In genomic region chr9:137878146-137878941, GRCh38 we compare ENCODE assay signal across 9 cellular contexts. TPM values are rescaled to one million over a fixed set of nuclear protein-coding genes. Genes with fewer than 3 reads are reported as not detected.
DNase-seq lines count a peak whose midpoint lies in the region; ATAC-seq, FAIRE-seq and TF ChIP-seq lines count a peak whose summit lies in the region.
"Had no signal": no experiment of that assay in that cellular context is flagged by ENCODE, and none has a peak within 500 bp of the region (broad histone marks: within the 10 kb centered on the region; RNA-seq: fewer than 3 reads in every experiment).

No MANE protein-coding gene starts in this region.

- no peak overlapping the region for H3K27ac ChIP-seq in neural cell (ENCODE audit: low read length)

- H3K4me3 Mint-ChIP-seq in T-cell: no peak overlapping the region

- peaks cover 2 to 4% (median 3%) of the 10 kb centered on the region in 3 donors for H3K4me1 Mint-ChIP-seq in T-cell

- no peaks in the 10 kb centered on the region for H4K20me1 ChIP-seq in neural cell (ENCODE audit: insufficient read depth)

- no peaks in the 10 kb centered on the region for H3K9me3 Mint-ChIP-seq in T-cell

- peak overlapping the region; percentile 34 for H3K9ac ChIP-seq in neural cell (ENCODE audit: low read length)

- no peaks in the 10 kb centered on the region for H3K36me3 Mint-ChIP-seq in T-cell

- DNase-seq in DMS53 (lab: John Stamatoyannopoulos, UW) (peak; percentile 72), DMS53 treated with DMSO at 0.1 percent for 48 hours (lab: John Stamatoyannopoulos, UW; ENCODE audit: unreplicated experiment) (no peak), T-cell (peak in 17 of 34 experiments; percentile 2 to 26 (median 12)), erythroblast (lab: John Stamatoyannopoulos, UW) (peak; percentile 46 to 49), RCC 7860 (ENCODE audit: low spot score) (no peak), pons (ENCODE audit: low spot score) (no peak)

- H3K36me3 ChIP-seq in neural cell (ENCODE audit: insufficient read depth, low read length): no peaks in the 10 kb centered on the region

- no peak overlapping the region for H3K4me2 ChIP-seq in neural cell (ENCODE audit: low read length)

- H3K9me3 ChIP-seq in neural cell (ENCODE audit: low read length): no peaks in the 10 kb centered on the region

- peak; percentile 46 to 63 (median 48) for ATAC-seq in T-cell (replicated peaks in 1 of 4)
- no peak for ATAC-seq in HG03521 (IDR thresholded peaks at IDR 0.05; ENCODE audit: unreplicated experiment)

- no peak for FAIRE-seq in RCC 7860 (lab: Jason Lieb, UNC)
- FAIRE-seq: islet of Langerhans had no signal

- peak; percentile 25 for TF ChIP-seq RAD21 in neural cell (conservative IDR thresholded peaks at IDR 0.05)

- no peaks in the 10 kb centered on the region for H3K79me2 ChIP-seq in neural cell (replicated peaks; ENCODE audit: insufficient read depth, low read length)

- H3K9me2 ChIP-seq in neural cell (ENCODE audit: insufficient read depth, low read length): no peaks in the 10 kb centered on the region

- TF ChIP-seq POLR2A in erythroblast (IDR thresholded peaks at IDR 0.05; ENCODE audit: low read length): no peak

- peaks cover 38 to 49% of the 10 kb centered on the region in 2 donors for H3K27me3 Mint-ChIP-seq in T-cell

- POLR2A ChIA-PET in T-cell (lab: Charles Lee): no interaction called here

- no peak for TF ChIP-seq EP300 in neural cell (conservative IDR thresholded peaks at IDR 0.05; ENCODE audit: poor library complexity, severe bottlenecking)

- H3K4me3 ChIP-seq in neural cell (ENCODE audit: low read length): peak overlapping the region; percentile 69

- CTCF ChIA-PET in T-cell (lab: Charles Lee): no interaction called here

- no peak overlapping the region for H3K27ac Mint-ChIP-seq in T-cell

- no peaks in the 10 kb centered on the region for H3K27me3 ChIP-seq in neural cell (ENCODE audit: insufficient read depth, low read depth, low read length)

- H3F3A ChIP-seq in neural cell (ENCODE audit: insufficient read depth, low read length, poor library complexity, severe bottlenecking): no peaks in the 10 kb centered on the region

- no peak overlapping the region for H2AFZ ChIP-seq in neural cell (ENCODE audit: low read depth, low read length)

- no peak for TF ChIP-seq CTCF in neural cell (IDR thresholded peaks at IDR 0.05; ENCODE audit: poor library complexity, severe bottlenecking)

TF ChIP-seq in neural cell, 6 proteins besides CTCF, POLR2A, EP300 and RAD21:
- TF ChIP-seq POLR2AphosphoS5 (IDR thresholded peaks at IDR 0.05) (peak; percentile 44), SMC3 (conservative IDR thresholded peaks at IDR 0.05; ENCODE audit: poor library complexity) (no peak), MXI1 (conservative IDR thresholded peaks at IDR 0.05; ENCODE audit: poor library complexity, severe bottlenecking) (peak; percentile 94), REST (IDR thresholded peaks at IDR 0.05; ENCODE audit: borderline replicate concordance) (no peak), EZH2 (IDR thresholded peaks at IDR 0.05; ENCODE audit: borderline replicate concordance, insufficient read depth, low read length, poor library complexity, severe bottlenecking) (no peak), TAF1 (IDR thresholded peaks at IDR 0.05; ENCODE audit: low read depth) (no peak)

RNA-seq across cellular contexts. Expression of gene CACNA1B, which starts 0.8 kb away (rescaled TPM):
- total RNA-seq in T-cell: under 1 TPM in 3 of 5 donors, not detected in 2; 0.03 to 0.09 (median 0.03) TPM
- 5.8 and 7.9 TPM in 2 replicates for polyA plus RNA-seq in neural cell
- polyA minus RNA-seq in neural cell: 13.1 and 13.9 TPM in 2 replicates

Comparison
In these comparisons a context has a peak if more than half of its experiments do, and no peak if none do; other contexts are left out.
1. DNase-seq: peak in DMS53 (single experiment) and erythroblast (2 of 2); none in DMS53 treated with DMSO at 0.1 percent for 48 hours (single experiment), RCC 7860 (single experiment) and pons (single experiment).